ENCODE assay signal across 15 cellular contexts in genomic region chr14:64434528-64434927, GRCh38. TPM values are rescaled to one million over a fixed set of nuclear protein-coding genes. Genes with fewer than 3 reads are reported as not detected.
DNase-seq lines count a peak whose midpoint lies in the region; ATAC-seq and TF ChIP-seq lines count a peak whose summit lies in the region.
"Had no signal": no experiment of that assay in that cellular context is flagged by ENCODE, and none has a peak within 500 bp of the region (broad histone marks: within the 10 kb centered on the region; RNA-seq: fewer than 3 reads in every experiment).

No MANE protein-coding gene starts in this region.

- WGBS in heart right ventricle, 2 donors, result 58 to 66% methylated on average over 3 of the region's 3 CpGs
- 58% methylated on average over 3 of the region's 3 CpGs for WGBS in hepatocyte (ENCODE audit: low lambda C conversion rate, missing lambda C conversion rate)

- H3K4me2 ChIP-seq in hepatocyte, result no peak overlapping the region
- H3K4me2 ChIP-seq: BLaER1 treated with 17β-estradiol and CSF1 and Interleukin-3, amounts not matched to agents 10 nM and 100 nM; GM23338 had no signal

- TF ChIP-seq CTCF in cardiac muscle cell (IDR thresholded peaks at IDR 0.05; ENCODE audit: low read depth, low read length) (no peak), heart right ventricle (IDR thresholded peaks at IDR 0.05) (no peak), brain microvascular endothelial cell (IDR thresholded peaks at IDR 0.05; ENCODE audit: low read depth, low read length, missing control alignments) (no peak), hepatocyte (IDR thresholded peaks at IDR 0.05; ENCODE audit: poor library complexity) (no peak)

- DNase-seq in cardiac muscle cell (ENCODE audit: low read depth in 1 of 2, low spot score in 1 of 2) (peak; percentile 58 to 83), heart right ventricle (no peak), brain microvascular endothelial cell (peak; percentile 49), hepatocyte (ENCODE audit: low spot score) (peak; percentile 17), SJCRH30 (no peak), middle frontal gyrus (ENCODE audit: extremely low spot score, low spot score) (no peak), ureter (ENCODE audit: low spot score) (no peak)
- DNase-seq: ACHN; CD4-positive, CD25-positive, alpha-beta regulatory T cell; DMS79 treated with DMSO at 0.1 percent for 48 hours; EL; H7 had no signal

- no peaks in the 10 kb centered on the region for H4K20me1 ChIP-seq in hepatocyte (ENCODE audit: insufficient read depth, poor library complexity, severe bottlenecking)

- intact Hi-C loops in heart right ventricle (cut with DNase I), result loop anchor here in 4 of 10 donors (5.0 to 10.0 kb wide), 4 partner anchors 43 to 203 kb away; no protein-coding TSS in a partner anchor

- in situ Hi-C loops in brain microvascular endothelial cell (cut with HindIII; ENCODE audit: low pct_ligation_motif_present, low sequenced_read_pairs), result no loop called here

- H3K27me3 ChIP-seq in cardiac muscle cell (no peaks in the 10 kb centered on the region), heart right ventricle (no peaks in the 10 kb centered on the region), brain microvascular endothelial cell (replicated peaks) (no peaks in the 10 kb centered on the region), hepatocyte (no peaks in the 10 kb centered on the region), SJCRH30 (no peaks in the 10 kb centered on the region)
- H3K27me3 ChIP-seq: BLaER1 treated with 17β-estradiol and CSF1 and Interleukin-3, amounts not matched to agents 10 nM and 100 nM had no signal

- H3K9me3 ChIP-seq in cardiac muscle cell (ENCODE audit: low read depth) (no peaks in the 10 kb centered on the region), heart right ventricle (no peaks in the 10 kb centered on the region), hepatocyte (ENCODE audit: low read depth) (no peaks in the 10 kb centered on the region), SJCRH30 (replicated peaks) (no peaks in the 10 kb centered on the region)
- H3K9me3 ChIP-seq: BLaER1 treated with 17β-estradiol and CSF1 and Interleukin-3, amounts not matched to agents 10 nM and 100 nM had no signal

- ATAC-seq in heart right ventricle, result no peak
- no peak for ATAC-seq in HG03108 (IDR thresholded peaks at IDR 0.05; ENCODE audit: unreplicated experiment)
- ATAC-seq: GM23338 had no signal

- no peaks in the 10 kb centered on the region for H3K79me2 ChIP-seq in hepatocyte

- H3K4me3 ChIP-seq in cardiac muscle cell (no peak overlapping the region), heart right ventricle (no peak overlapping the region), brain microvascular endothelial cell (ENCODE audit: low read depth, low read length) (no peak overlapping the region), hepatocyte (no peak overlapping the region), SJCRH30 (no peak overlapping the region)
- H3K4me3 ChIP-seq: BLaER1 treated with 17β-estradiol and CSF1 and Interleukin-3, amounts not matched to agents 10 nM and 100 nM; GM23338 had no signal

- H3K4me1 ChIP-seq in cardiac muscle cell (ENCODE audit: low read depth) (peaks cover 21% of the 10 kb centered on the region), heart right ventricle (peaks cover 0 to 9% (median 0%) of the 10 kb centered on the region in 9 donors), hepatocyte (ENCODE audit: insufficient read depth) (peaks cover 9% of the 10 kb centered on the region), SJCRH30 (peaks cover 6% of the 10 kb centered on the region; the same call in 1 of the 2 replicates)

- H3K36me3 ChIP-seq in cardiac muscle cell (no peaks in the 10 kb centered on the region), heart right ventricle (peaks cover 0 to 98% (median 11%) of the 10 kb centered on the region in 9 donors), brain microvascular endothelial cell (replicated peaks) (peaks cover 16% of the 10 kb centered on the region), hepatocyte (replicated peaks; ENCODE audit: insufficient read depth, low read depth) (no peaks in the 10 kb centered on the region), SJCRH30 (peaks cover 74% of the 10 kb centered on the region)

- no peak overlapping the region for H2AFZ ChIP-seq in hepatocyte
- H2AFZ ChIP-seq: GM23338 had no signal

- no peaks in the 10 kb centered on the region for H3K9me2 ChIP-seq in hepatocyte (replicated peaks; ENCODE audit: insufficient read depth)

- H3K27ac ChIP-seq in cardiac muscle cell (peak overlapping the region; percentile 39), heart right ventricle (no peak overlapping the region), brain microvascular endothelial cell (no peak overlapping the region), hepatocyte (peak overlapping the region; percentile 19), SJCRH30 (no peak overlapping the region)
- H3K27ac ChIP-seq: BLaER1 treated with 17β-estradiol and CSF1 and Interleukin-3, amounts not matched to agents 10 nM and 100 nM had no signal

RNA-seq across cellular contexts. Expression of gene AKAP5, which starts 30.8 kb away (rescaled TPM):
- total RNA-seq in cardiac muscle cell (0.63 and 1.3 TPM in 2 replicates), heart right ventricle (under 1 TPM; 0.12 to 0.51 (median 0.20) TPM), hepatocyte (7.8 and 9.4 TPM in 2 replicates), ureter (0.96 TPM)
- polyA plus RNA-seq in cardiac muscle cell (0.18 and 0.94 TPM in 2 replicates), heart right ventricle (under 1 TPM; 0.07 to 0.09 TPM), hepatocyte (0.60 and 1.4 TPM in 2 replicates)
- total RNA-seq in SJCRH30 (2014; rRNA removed; shearing (Covaris generic)), result 2.4 and 2.5 TPM in 2 replicates

RNA-seq across cellular contexts. Expression of gene MTHFD1, which starts 46.4 kb away (rescaled TPM):
- 30.7 and 37.8 TPM in 2 replicates for total RNA-seq in cardiac muscle cell
- 63.6 and 73.1 TPM in 2 replicates for polyA plus RNA-seq in cardiac muscle cell
- total RNA-seq in heart right ventricle, result 10 to 100 TPM; 49.8 to 85.2 (median 66.9) TPM
- 10 to 100 TPM; 34.5 to 47.7 TPM for polyA plus RNA-seq in heart right ventricle
- total RNA-seq in hepatocyte, result 19.5 and 29.5 TPM in 2 replicates
- polyA plus RNA-seq in hepatocyte, result 24.4 and 31.9 TPM in 2 replicates
- total RNA-seq in SJCRH30 (2014; rRNA removed; shearing (Covaris generic)), result 104 and 109 TPM in 2 replicates
- 79.2 TPM for total RNA-seq in ureter

Comparison
In these comparisons a context has a peak if more than half of its experiments do, and no peak if none do; other contexts are left out.
1. DNase-seq: peak in cardiac muscle cell (2 of 2), brain microvascular endothelial cell (single experiment) and hepatocyte (single experiment); none in heart right ventricle (0 of 2), SJCRH30 (0 of 2), middle frontal gyrus (single experiment) and ureter (single experiment).
2. H3K27ac ChIP-seq: peak in cardiac muscle cell (single experiment) and hepatocyte (single experiment); none in heart right ventricle (0 of 10), brain microvascular endothelial cell (single experiment) and SJCRH30 (single experiment).